ENCODE assay signal across 8 cellular contexts in genomic region chr14:21509432-21510143, GRCh38. TPM values are rescaled to one million over a fixed set of nuclear protein-coding genes. Genes with fewer than 3 reads are reported as not detected.
DNase-seq lines count a peak whose midpoint lies in the region; ATAC-seq and TF ChIP-seq lines count a peak whose summit lies in the region.

No MANE protein-coding gene starts in this region.

- H3K36me3 ChIP-seq in A673 (ENCODE audit: insufficient read depth, low read length, poor library complexity, severe bottlenecking), result peaks cover 22% of the 10 kb centered on the region
- peaks cover 10 to 11% of the 10 kb centered on the region in 2 experiments; a peak in 3 of 4 replicates for H3K36me3 ChIP-seq in HCT116 (ENCODE audit: control insufficient read depth in 1 of 2, insufficient read depth in 2 of 2, low read length in 2 of 2)
- H3K36me3 ChIP-seq in lower lobe of right lung, result peaks cover 34% of the 10 kb centered on the region

- CTCF ChIA-PET in A673 (lab: Charles Lee), result no interaction called here
- CTCF ChIA-PET in HCT116 (lab: Charles Lee), result interaction anchor here (4.5 kb wide), 1 partner anchor 11 kb away, joined by 30 read pairs; no protein-coding TSS in a partner anchor

- peaks cover 29% of the 10 kb centered on the region for H3K4me1 Mint-ChIP-seq in activated naive CD8-positive, alpha-beta T cell treated with anti-CD3 and anti-CD28 coated beads, Interleukin-2, amount 10 ng/mL, durations not matched to agents 7 days and 5 days

- BruUV-seq in A673 (replicated peaks; lab: Mats Ljungman, UMichigan) (no TSS peak), HCT116 (replicated peaks; lab: Mats Ljungman, UMichigan) (no TSS peak)

- peak overlapping the region; percentile 84 for H3K9ac ChIP-seq in HCT116 (ENCODE audit: low read length)

- H3K4me3 Mint-ChIP-seq in activated naive CD8-positive, alpha-beta T cell treated with anti-CD3 and anti-CD28 coated beads, Interleukin-2, amount 10 ng/mL, durations not matched to agents 7 days and 5 days, result peak overlapping the region; percentile 95

- no peaks in the 10 kb centered on the region for H3K9me3 Mint-ChIP-seq in activated naive CD8-positive, alpha-beta T cell treated with anti-CD3 and anti-CD28 coated beads, Interleukin-2, amount 10 ng/mL, durations not matched to agents 7 days and 5 days

- H3K4me3 ChIP-seq in A673 (ENCODE audit: low read depth, low read length, poor library complexity, severe bottlenecking) (peak overlapping the region; percentile 88), HCT116 (replicated peaks in 1 of 2; ENCODE audit: low read depth in 1 of 2, low read length in 2 of 2) (peak overlapping the region; percentile 72 to 84), lower lobe of right lung (peak overlapping the region; percentile 83)

- H4K20me1 ChIP-seq in HCT116 (ENCODE audit: insufficient read depth), result peaks cover 6% of the 10 kb centered on the region; the same call in 1 of the 2 replicates

- peak overlapping the region; percentile 85 for H3K27ac ChIP-seq in A673 (ENCODE audit: low read depth, low read length, poor library complexity, severe bottlenecking)
- H3K27ac ChIP-seq in HCT116 (ENCODE audit: low read depth, low read length), result no peak overlapping the region
- H3K27ac ChIP-seq in lower lobe of right lung, result no peak overlapping the region

- no peaks in the 10 kb centered on the region for H3K9me2 ChIP-seq in HCT116 (ENCODE audit: insufficient read depth)

- no peak for TF ChIP-seq POLR2A in HCT116 (IDR thresholded peaks at IDR 0.05; ENCODE audit: borderline replicate concordance, extremely low read depth, insufficient read depth, insufficient read length)

- no peak for DNase-seq in A673 (ENCODE audit: low spot score)
- DNase-seq in HCT116 (ENCODE audit: low read depth, low spot score), result no peak
- no peak for DNase-seq in activated naive CD8-positive, alpha-beta T cell treated with anti-CD3 and anti-CD28 coated beads, Interleukin-2, amount 10 ng/mL, durations not matched to agents 7 days and 5 days
- no peak for DNase-seq in lower lobe of right lung
- DNase-seq in NCI-H774 (lab: John Stamatoyannopoulos, UW), result no peak
- DNase-seq in left lobe of liver (ENCODE audit: low spot score), result no peak
- DNase-seq in SKM-1 (lab: John Stamatoyannopoulos, UW; ENCODE audit: unreplicated experiment), result no peak
- DNase-seq in cortex of kidney (lab: John Stamatoyannopoulos, UW), result no peak

- H2AFZ ChIP-seq in HCT116 (ENCODE audit: low read depth, low read length, poor library complexity, severe bottlenecking), result no peak overlapping the region

- TF ChIP-seq CTCF in A673 (conservative IDR thresholded peaks at IDR 0.05; ENCODE audit: low read depth, low read length), result no peak
- no peak for TF ChIP-seq CTCF in HCT116 (IDR thresholded peaks at IDR 0.05 in 2 of 3, conservative IDR thresholded peaks at IDR 0.05 in 1 of 3; ENCODE audit: borderline replicate concordance in 1 of 3, insufficient read depth in 1 of 3, low read depth in 2 of 3, low read length in 2 of 3)
- TF ChIP-seq CTCF in lower lobe of right lung (IDR thresholded peaks at IDR 0.05), result no peak

- H3K4me1 ChIP-seq in A673 (ENCODE audit: insufficient read depth, low read length, poor library complexity, severe bottlenecking) (peaks cover 4% of the 10 kb centered on the region), HCT116 (ENCODE audit: control insufficient read depth in 1 of 2, insufficient read depth in 2 of 2, low read length in 2 of 2) (peaks cover 8 to 15% of the 10 kb centered on the region in 2 experiments; a peak in 3 of 4 replicates), lower lobe of right lung (peaks cover 25% of the 10 kb centered on the region)

- peak overlapping the region; percentile 96 for H3K4me2 ChIP-seq in HCT116 (ENCODE audit: low read length)

- ATAC-seq in HCT116, result no peak
- no peak for ATAC-seq in activated naive CD8-positive, alpha-beta T cell treated with anti-CD3 and anti-CD28 coated beads, Interleukin-2, amount 10 ng/mL, durations not matched to agents 7 days and 5 days (ENCODE audit: low read depth)
- no peak for ATAC-seq in lower lobe of right lung
- no peak for ATAC-seq in left lobe of liver

- intact Hi-C loops in A673 (cut with micrococcal nuclease; ENCODE audit: unreplicated experiment) (no loop called here), HCT116 (cut with micrococcal nuclease) (loop anchor here (2.0 kb wide), 1 partner anchor 33 kb away; the partner anchor contains the start of genes RAB2B and TOX4), lower lobe of right lung (cut with DNase I) (no loop called here)

- H3K27me3 ChIP-seq in A673 (replicated peaks; ENCODE audit: insufficient read depth, low read depth, low read length, poor library complexity) (no peaks in the 10 kb centered on the region), HCT116 (ENCODE audit: insufficient read depth, low read length) (no peaks in the 10 kb centered on the region), lower lobe of right lung (ENCODE audit: low read depth) (no peaks in the 10 kb centered on the region)

- peaks cover 16% of the 10 kb centered on the region for H3K36me3 Mint-ChIP-seq in activated naive CD8-positive, alpha-beta T cell treated with anti-CD3 and anti-CD28 coated beads, Interleukin-2, amount 10 ng/mL, durations not matched to agents 7 days and 5 days

- RAD21 ChIA-PET in HCT116 (lab: Charles Lee; ENCODE audit: low non-redundant PET in 1 of 2, low total read pairs in 2 of 2, uncharacterized antibody in 2 of 2, unreplicated experiment in 2 of 2), result no interaction called here

- peaks cover 2% of the 10 kb centered on the region for H3K27me3 Mint-ChIP-seq in activated naive CD8-positive, alpha-beta T cell treated with anti-CD3 and anti-CD28 coated beads, Interleukin-2, amount 10 ng/mL, durations not matched to agents 7 days and 5 days

- no peak for TF ChIP-seq RAD21 in HCT116 (IDR thresholded peaks at IDR 0.05; ENCODE audit: low read depth)

- H3K27ac Mint-ChIP-seq in activated naive CD8-positive, alpha-beta T cell treated with anti-CD3 and anti-CD28 coated beads, Interleukin-2, amount 10 ng/mL, durations not matched to agents 7 days and 5 days, result peak overlapping the region; percentile 96

- H3K79me2 ChIP-seq in HCT116 (ENCODE audit: insufficient read depth, low read length), result peaks cover 66% of the 10 kb centered on the region

- H3K9me3 ChIP-seq in A673 (ENCODE audit: low read depth, low read length, poor library complexity, severe bottlenecking) (no peaks in the 10 kb centered on the region), HCT116 (ENCODE audit: control insufficient read depth in 1 of 2, insufficient read depth in 1 of 2, low read depth in 1 of 2, low read length in 2 of 2) (no peaks in the 10 kb centered on the region), lower lobe of right lung (no peaks in the 10 kb centered on the region)

- POLR2A ChIA-PET in A673 (lab: Charles Lee; ENCODE audit: low non-redundant PET) (interaction anchor here (1.1 kb wide), 1 partner anchor 16 kb away, joined by 5 read pairs; the partner anchor contains the start of gene SALL2), HCT116 (lab: Charles Lee) (no interaction called here)
- POLR2A ChIA-PET in activated naive CD8-positive, alpha-beta T cell treated with anti-CD3 and anti-CD28 coated beads, Interleukin-2, amount 10 ng/mL, durations not matched to agents 7 days and 5 days (lab: Charles Lee), result interaction anchor here (2.8 to 5.2 kb wide), 3 partner anchors 11 to 32 kb away, joined by 14 to 48 read pairs (median 30); partner anchors contain the start of genes RAB2B, SALL2 and TOX4

TF ChIP-seq in HCT116, 20 proteins besides CTCF, POLR2A, EP300 and RAD21 (continues in another document):
- TF ChIP-seq EGR1 (IDR thresholded peaks at IDR 0.05; ENCODE audit: low read depth) (no peak), TCF7L2 (IDR thresholded peaks at IDR 0.05; ENCODE audit: borderline replicate concordance, extremely low read depth, insufficient read depth, insufficient read length) (no peak), EZH2phosphoT487 (IDR thresholded peaks at IDR 0.05; ENCODE audit: borderline replicate concordance) (no peak), YY1 (IDR thresholded peaks at IDR 0.05; ENCODE audit: extremely low read depth, insufficient replicate concordance, low read depth, low read length) (no peak), POLR2AphosphoS5 (IDR thresholded peaks at IDR 0.05; ENCODE audit: low read depth, low read length) (no peak)

RNA-seq across cellular contexts. Expression of gene METTL3, which starts 1.6 kb away (rescaled TPM):
- total RNA-seq in A673 (2021), result 93.0 and 96.3 TPM in 2 replicates
- total RNA-seq in HCT116 (2021; ENCODE audit: unreplicated experiment), result 62.3 TPM
- polyA plus RNA-seq in HCT116 (2012), result 41.6 and 48.0 TPM in 2 replicates
- 10 to 100 TPM; 89.2 to 90.9 TPM for total RNA-seq in activated naive CD8-positive, alpha-beta T cell treated with anti-CD3 and anti-CD28 coated beads, Interleukin-2, amount 10 ng/mL, durations not matched to agents 7 days and 5 days
- 47.8 TPM for total RNA-seq in lower lobe of right lung
- total RNA-seq in left lobe of liver, result 13.4 TPM

RNA-seq across cellular contexts. Expression of gene SALL2, which starts 16.6 kb away (rescaled TPM):
- total RNA-seq in A673 (2021), result 149 and 157 TPM in 2 replicates
- total RNA-seq in HCT116 (2021; ENCODE audit: unreplicated experiment), result 0.47 TPM
- polyA plus RNA-seq in HCT116 (2012), result not detected in 2 replicates
- total RNA-seq in activated naive CD8-positive, alpha-beta T cell treated with anti-CD3 and anti-CD28 coated beads, Interleukin-2, amount 10 ng/mL, durations not matched to agents 7 days and 5 days, result 1 to 10 TPM; 4.0 to 4.4 TPM
- total RNA-seq in lower lobe of right lung, result 7.1 TPM
- 0.68 TPM for total RNA-seq in left lobe of liver

RNA-seq across cellular contexts. Expression of gene TOX4, which starts 32.6 kb away (rescaled TPM):
- total RNA-seq in A673 (2021) (84.7 and 86.8 TPM in 2 replicates), HCT116 (2021; ENCODE audit: unreplicated experiment) (58.5 TPM), lower lobe of right lung (72.2 TPM), left lobe of liver (28.0 TPM)
- 53.8 and 62.3 TPM in 2 replicates for polyA plus RNA-seq in HCT116 (2012)
- 10 to 100 TPM; 76.7 to 79.7 TPM for total RNA-seq in activated naive CD8-positive, alpha-beta T cell treated with anti-CD3 and anti-CD28 coated beads, Interleukin-2, amount 10 ng/mL, durations not matched to agents 7 days and 5 days

RNA-seq across cellular contexts. Expression of gene RAB2B, which starts 32.8 kb away (rescaled TPM):
- total RNA-seq in A673 (2021) (31.9 and 37.1 TPM in 2 replicates), HCT116 (2021; ENCODE audit: unreplicated experiment) (24.3 TPM), lower lobe of right lung (30.7 TPM), left lobe of liver (7.1 TPM)
- polyA plus RNA-seq in HCT116 (2012), result 16.2 and 23.7 TPM in 2 replicates
- 10 to 100 TPM; 27.3 to 27.5 TPM for total RNA-seq in activated naive CD8-positive, alpha-beta T cell treated with anti-CD3 and anti-CD28 coated beads, Interleukin-2, amount 10 ng/mL, durations not matched to agents 7 days and 5 days

RNA-seq across cellular contexts. Expression of gene CHD8, which starts 53.7 kb away (rescaled TPM):
- total RNA-seq in A673 (2021) (122 and 128 TPM in 2 replicates), HCT116 (2021; ENCODE audit: unreplicated experiment) (46.8 TPM), lower lobe of right lung (74.6 TPM), left lobe of liver (23.4 TPM)
- polyA plus RNA-seq in HCT116 (2012), result 35.5 and 36.0 TPM in 2 replicates
- total RNA-seq in activated naive CD8-positive, alpha-beta T cell treated with anti-CD3 and anti-CD28 coated beads, Interleukin-2, amount 10 ng/mL, durations not matched to agents 7 days and 5 days, result 100 to 1,000 TPM; 128 to 133 TPM

Comparison
In these comparisons a context has a peak if more than half of its experiments do, and no peak if none do; other contexts are left out.
1. RNA of gene SALL2, which starts 16.6 kb away (total RNA-seq): 149 to 157 TPM in A673; 7.1 TPM in lower lobe of right lung (single experiment), 4.0 to 4.4 TPM in activated naive CD8-positive, alpha-beta T cell treated with anti-CD3 and anti-CD28 coated beads, Interleukin-2, amount 10 ng/mL, durations not matched to agents 7 days and 5 days, 0.68 TPM in left lobe of liver (single experiment) and 0.47 TPM in HCT116 (single experiment); every median in the first group is over 10 times any median in the second.
2. Peak in every context shown above with its lines, with median percentiles within 50 percentile points of each other: H3K4me3 ChIP-seq.